Comparison of ENCODE assay signal across 9 cellular contexts in genomic region chr2:130728549-130729310, GRCh38. TPM values are rescaled to one million over a fixed set of nuclear protein-coding genes. Genes with fewer than 3 reads are reported as not detected.
DNase-seq lines count a peak whose midpoint lies in the region; FAIRE-seq and TF ChIP-seq lines count a peak whose summit lies in the region.
"Had no signal": no experiment of that assay in that cellular context is flagged by ENCODE, and none has a peak within 500 bp of the region (broad histone marks: within the 10 kb centered on the region; RNA-seq: fewer than 3 reads in every experiment).

Gene GPR148 (plus strand): TSS chr2:130729070. CDS start chr2:130729152, 82 bp downstream.

- H3K27ac ChIP-seq in dorsolateral prefrontal cortex (peak within 1 kb of the TSS in 48 of 59 donors; percentile 12 to 92 (median 74)), prostate gland (peak within 1 kb of the TSS in 1 of 2 donors; percentile 79)

- H3K4me1 ChIP-seq in prostate gland (replicated peaks), result no peaks in the 10 kb centered on the region

- H3K4me3 ChIP-seq in GM12864 (ENCODE audit: low read depth, low read length) (0 out of 2 replicates have a peak within 1 kb of the TSS, but pooled peaks have one; percentile 5), dorsolateral prefrontal cortex (peak within 1 kb of the TSS in 57 of 59 donors; percentile 41 to 83 (median 67)), prostate gland (peak within 1 kb of the TSS; percentile 43 to 44)

- TF ChIP-seq CTCF in GM12864 (IDR thresholded peaks at IDR 0.05; ENCODE audit: low read depth, low read length, missing control alignments) (no peak), dorsolateral prefrontal cortex (IDR thresholded peaks at IDR 0.05 in 54 of 56, conservative IDR thresholded peaks at IDR 0.05 in 2 of 56; ENCODE audit: low read depth in 1 of 56, partially characterized antibody in 56 of 56) (no peak), prostate gland (IDR thresholded peaks at IDR 0.05) (no peak)

- H3K9me3 ChIP-seq in prostate gland, result no peaks in the 10 kb centered on the region

- DNase-seq in GM12864 (ENCODE audit: low read depth) (no peak), NCI-H345 (lab: John Stamatoyannopoulos, UW) (peak; percentile 98), dorsolateral prefrontal cortex (peak in 1 of 10 donors; percentile 91), prostate gland (ENCODE audit: low spot score) (no peak), urothelium cell line (ENCODE audit: low spot score) (no peak), erythroblast (lab: John Stamatoyannopoulos, UW) (no peak), superior temporal gyrus (ENCODE audit: extremely low spot score) (no peak)
- DNase-seq in stimulated activated CD4-positive, alpha-beta T cell treated with anti-CD3 and anti-CD28 coated beads, Interleukin-2, amount 100 ng/mL, for 48 hours, result no peak
- DNase-seq: activated CD8-positive, alpha-beta memory T cell treated with anti-CD3 and anti-CD28 coated beads, Interleukin-2, amount 50 U/mL, for 48 hours had no signal

- no peaks in the 10 kb centered on the region for H3K36me3 ChIP-seq in prostate gland

- H3K27me3 ChIP-seq in dorsolateral prefrontal cortex (peaks cover 0 to 4% (median 0%) of the 10 kb centered on the region in 45 donors), prostate gland (replicated peaks; ENCODE audit: insufficient read depth) (no peaks in the 10 kb centered on the region)

- intact Hi-C loops in dorsolateral prefrontal cortex (cut with DNase I), result no loop called here
- intact Hi-C loops in prostate gland (cut with DNase I), result no loop called here

- 53% methylated on average over 8 of the region's 8 CpGs for WGBS in prostate gland

- no peak for TF ChIP-seq POLR2A in prostate gland (IDR thresholded peaks at IDR 0.05)
- no peak for TF ChIP-seq POLR2A in erythroblast (IDR thresholded peaks at IDR 0.05; ENCODE audit: low read length)

- no peak for FAIRE-seq in urothelium cell line (lab: Jason Lieb, UNC)

RNA-seq across cellular contexts. Expression of gene GPR148, which starts in this region (rescaled TPM):
- total RNA-seq in dorsolateral prefrontal cortex (under 1 TPM in 2 of 120 experiments, not detected in 118; 0.28 to 0.46 TPM), prostate gland (not detected)

Comparison
In these comparisons a context has a peak if more than half of its experiments do, and no peak if none do; other contexts are left out.
1. H3K4me3 ChIP-seq: peak in every context shown above with its lines; median percentile 67 in dorsolateral prefrontal cortex; 44 in prostate gland; 5 in GM12864.